In the genomic region with DNA sequence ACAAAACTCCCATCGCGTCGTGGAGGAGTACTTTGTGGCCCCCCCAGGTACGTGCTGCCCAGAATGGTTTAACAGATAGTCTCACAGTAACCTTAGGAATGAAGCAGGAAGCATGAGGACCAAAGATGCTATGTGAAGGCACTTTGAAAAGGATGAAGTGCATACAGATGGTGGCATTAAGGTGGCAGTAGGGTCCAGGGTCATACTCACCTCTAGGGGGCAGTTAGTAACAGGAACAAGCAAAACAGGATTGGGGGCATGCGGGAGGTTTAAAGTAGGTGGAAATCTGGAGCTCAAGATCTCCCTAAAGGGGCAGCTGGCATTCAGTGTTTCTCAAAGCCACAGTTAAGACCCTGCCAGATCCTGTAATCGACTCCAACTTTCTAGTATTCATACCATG, we compare ENCODE assay signal across 11 cellular contexts. TPM values are rescaled to one million over a fixed set of nuclear protein-coding genes. Genes with fewer than 3 reads are reported as not detected.
DNase-seq lines count a peak whose midpoint lies in the region; ATAC-seq and TF ChIP-seq lines count a peak whose summit lies in the region.
"Had no signal": no experiment of that assay in that cellular context is flagged by ENCODE, and none has a peak within 500 bp of the region (broad histone marks: within the 10 kb centered on the region; RNA-seq: fewer than 3 reads in every experiment).

No MANE protein-coding gene starts in this region.

- no peak overlapping the region for H2AFZ ChIP-seq in PC-3 (ENCODE audit: low read length)

- DNase-seq in ELR (ENCODE audit: low read depth) (peak; percentile 47), PC-3 (peak; percentile 23), fibroblast of pulmonary artery (ENCODE audit: low read depth) (peak; percentile 20)
- DNase-seq: activated T-cell treated with anti-CD3 and anti-CD28 coated beads, Interleukin-2, amount 50 U/mL, for 4 hours; GDM1 had no signal

- H3K36me3 ChIP-seq in PC-3 (ENCODE audit: low read depth, low read length) = peaks cover 69% of the 10 kb centered on the region

- peaks cover 26% of the 10 kb centered on the region for H4K20me1 ChIP-seq in PC-3 (ENCODE audit: low read length)

- no peaks in the 10 kb centered on the region for H3K27me3 ChIP-seq in PC-3 (ENCODE audit: low read length)
- H3K27me3 ChIP-seq: esophagus muscularis mucosa had no signal

- POLR2A ChIA-PET in PC-3 (lab: Charles Lee; ENCODE audit: unreplicated experiment) = no interaction called here

- H3K9me2 ChIP-seq in PC-3 (replicated peaks; ENCODE audit: low read length) = no peaks in the 10 kb centered on the region

- no peaks in the 10 kb centered on the region for H3K4me1 ChIP-seq in PC-3 (ENCODE audit: insufficient read depth, low read length)
- H3K4me1 ChIP-seq: esophagus muscularis mucosa had no signal

- no TSS peak for BruUV-seq in PC-3 (replicated peaks; lab: Mats Ljungman, UMichigan)

- H3K9ac ChIP-seq in PC-3 (ENCODE audit: low read length) = no peak overlapping the region

- no peak overlapping the region for H3K4me2 ChIP-seq in PC-3 (ENCODE audit: low read length)

- peaks cover 9% of the 10 kb centered on the region for H3K79me2 ChIP-seq in PC-3 (ENCODE audit: low read length)

- intact Hi-C loops in PC-3 (cut with micrococcal nuclease) = no loop called here

- H3F3A ChIP-seq in PC-3 (ENCODE audit: low read length, unreplicated experiment) = peaks cover 4% of the 10 kb centered on the region

- peak; percentile 66 for TF ChIP-seq CTCF in 22Rv1 (IDR thresholded peaks at IDR 0.05)
- peak; percentile 65 for TF ChIP-seq CTCF in PC-3 (conservative IDR thresholded peaks at IDR 0.05; ENCODE audit: low read depth, low read length)
- peak; percentile 37 for TF ChIP-seq CTCF in fibroblast of pulmonary artery (IDR thresholded peaks at IDR 0.05; ENCODE audit: low read length, missing control alignments)

- H3K27ac ChIP-seq in 22Rv1 (no peak overlapping the region), PC-3 (ENCODE audit: low read length) (no peak overlapping the region)
- H3K27ac ChIP-seq: esophagus muscularis mucosa had no signal

- H3K9me3 ChIP-seq in PC-3 (ENCODE audit: low read length) = no peaks in the 10 kb centered on the region
- H3K9me3 ChIP-seq: esophagus muscularis mucosa had no signal

- CTCF ChIA-PET in PC-3 (lab: Charles Lee) = no interaction called here

- ATAC-seq in PC-3 = no peak
- no peak for ATAC-seq in GM18907 (IDR thresholded peaks at IDR 0.05; ENCODE audit: unreplicated experiment)
- ATAC-seq in HG03135 (IDR thresholded peaks at IDR 0.05; ENCODE audit: unreplicated experiment) = no peak
- ATAC-seq in HG02884 (IDR thresholded peaks at IDR 0.05; ENCODE audit: unreplicated experiment) = no peak
- ATAC-seq in GM21528 (IDR thresholded peaks at IDR 0.05; ENCODE audit: low FRiP score, unreplicated experiment) = no peak
- ATAC-seq: activated T-cell treated with anti-CD3 and anti-CD28 coated beads, Interleukin-2, amount 50 U/mL, for 4 hours had no signal

- H3K4me3 ChIP-seq in PC-3 (ENCODE audit: low read length) = no peak overlapping the region
- H3K4me3 ChIP-seq in fibroblast of pulmonary artery (replicated peaks; ENCODE audit: low read depth, low read length) = no peak overlapping the region
- H3K4me3 ChIP-seq: esophagus muscularis mucosa had no signal

RNA-seq across cellular contexts. Expression of a gene that starts 10.9 kb away (rescaled TPM):
- 33.8 and 43.2 TPM in 2 replicates for total RNA-seq in PC-3 (2014; rRNA removed)

RNA-seq across cellular contexts. Expression of a gene that starts 10.9 kb away (rescaled TPM):
- 24.0 and 34.5 TPM in 2 replicates for total RNA-seq in PC-3 (2014; rRNA removed)

RNA-seq across cellular contexts. Expression of a gene that starts 12.4 kb away (rescaled TPM):
- total RNA-seq in PC-3 (2014; rRNA removed) = 319 and 382 TPM in 2 replicates

RNA-seq across cellular contexts. Expression of a gene that starts 19.2 kb away (rescaled TPM):
- total RNA-seq in PC-3 (2014; rRNA removed) = 1,664 and 2,042 TPM in 2 replicates

RNA-seq across cellular contexts. Expression of a gene that starts 38.8 kb away (rescaled TPM):
- total RNA-seq in PC-3 (2014; rRNA removed) = 283 and 396 TPM in 2 replicates
